1 cellular context compared by ENCODE assay signal in genomic region chr1:198155253-198155652, GRCh38.
TF ChIP-seq lines count a peak whose summit lies in the region.

No MANE protein-coding gene starts in this region.

TF ChIP-seq in SK-N-SH, 30 proteins besides CTCF, POLR2A, EP300 and RAD21 (continued from another document):
- TF ChIP-seq SIN3A (IDR thresholded peaks at IDR 0.05; ENCODE audit: borderline replicate concordance, low read depth, low read length), result no peak
- TF ChIP-seq GATA2 (CRISPR knock-in tag; IDR thresholded peaks at IDR 0.05), result no peak
- TF ChIP-seq JUND (IDR thresholded peaks at IDR 0.05), result peak; percentile 88
- TF ChIP-seq YY1 (IDR thresholded peaks at IDR 0.05; ENCODE audit: low read depth), result no peak
- TF ChIP-seq ELF1 (IDR thresholded peaks at IDR 0.05), result 0 out of 2 replicates have a peak, but pooled peaks have one; percentile 39
- 0 out of 2 replicates have a peak, but pooled peaks have one; percentile 37 for TF ChIP-seq RXRA (IDR thresholded peaks at IDR 0.05; ENCODE audit: borderline replicate concordance, low read depth)
- TF ChIP-seq TAF1 (IDR thresholded peaks at IDR 0.05; ENCODE audit: borderline replicate concordance, low read depth, low read length), result no peak
- TF ChIP-seq IRF3 (IDR thresholded peaks at IDR 0.05; ENCODE audit: low read depth, low read length), result no peak
- TF ChIP-seq REST (IDR thresholded peaks at IDR 0.05; ENCODE audit: low read depth, low read length), result no peak
- TF ChIP-seq TCF12 (IDR thresholded peaks at IDR 0.05), result peak; percentile 80
- no peak for TF ChIP-seq SMC3 (IDR thresholded peaks at IDR 0.05; ENCODE audit: low read depth, low read length)
- no peak for TF ChIP-seq NRF1 (IDR thresholded peaks at IDR 0.05; ENCODE audit: low read depth, low read length)
- peak; percentile 55; the same call in 1 of the 2 replicates for TF ChIP-seq MEF2A (IDR thresholded peaks at IDR 0.05; ENCODE audit: borderline replicate concordance, low read depth)
- TF ChIP-seq GABPA (IDR thresholded peaks at IDR 0.05; ENCODE audit: low read depth), result no peak
- TF ChIP-seq USF1 (IDR thresholded peaks at IDR 0.05; ENCODE audit: borderline replicate concordance, low read depth), result no peak
- TF ChIP-seq CHD2 (IDR thresholded peaks at IDR 0.05; ENCODE audit: low read length, partially characterized antibody), result no peak
- TF ChIP-seq MAX (IDR thresholded peaks at IDR 0.05; ENCODE audit: low read depth), result peak; percentile 46; the same call in 1 of the 2 replicates
- TF ChIP-seq FOXJ3 (CRISPR knock-in tag; IDR thresholded peaks at IDR 0.05), result no peak
- no peak for TF ChIP-seq RCOR1 (IDR thresholded peaks at IDR 0.05; ENCODE audit: low read length)
- TF ChIP-seq PBX3 (IDR thresholded peaks at IDR 0.05), result peak; percentile 71
- TF ChIP-seq TEAD4 (IDR thresholded peaks at IDR 0.05; ENCODE audit: borderline replicate concordance, insufficient read depth), result 0 out of 2 replicates have a peak, but pooled peaks have one; percentile 33
